Comparison of ENCODE assay signal across 1 cellular context in the genomic region with DNA sequence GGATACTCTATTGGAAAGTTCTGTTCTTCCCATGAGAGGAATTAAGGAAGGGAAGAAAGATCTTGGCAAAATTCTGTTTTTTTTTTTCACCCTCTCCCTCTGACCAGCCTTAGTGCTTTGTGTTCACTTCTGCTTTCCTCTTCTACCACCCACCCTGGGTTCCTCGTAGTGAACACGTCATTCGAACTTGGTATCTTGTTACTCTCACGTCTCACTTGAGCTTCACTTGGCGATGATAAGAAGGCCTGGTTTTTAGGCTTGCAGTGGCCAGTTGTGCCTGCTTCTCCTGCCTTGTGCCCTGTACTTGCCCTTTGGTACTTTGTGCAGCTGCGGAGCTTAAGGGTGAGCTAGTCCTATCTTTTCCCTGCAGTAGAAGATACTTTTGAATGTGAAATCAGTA.
TF ChIP-seq lines count a peak whose summit lies in the region.

No MANE protein-coding gene starts in this region.

TF ChIP-seq in H1, 55 proteins besides CTCF, POLR2A, EP300 and RAD21:
- no peak for TF ChIP-seq RBBP5 (IDR thresholded peaks at IDR 0.05; ENCODE audit: borderline replicate concordance, low read depth, low read length)
- no peak for TF ChIP-seq CBX8 (IDR thresholded peaks at IDR 0.05; ENCODE audit: borderline replicate concordance, low read depth, low read length)
- no peak for TF ChIP-seq KDM5A (IDR thresholded peaks at IDR 0.05; ENCODE audit: low read length)
- TF ChIP-seq HDAC2 (IDR thresholded peaks at IDR 0.05; ENCODE audit: borderline replicate concordance in 1 of 2, low read depth in 2 of 2, low read length in 2 of 2) = no peak
- no peak for TF ChIP-seq SP2 (IDR thresholded peaks at IDR 0.05; ENCODE audit: low read length)
- no peak for TF ChIP-seq CHD1 (IDR thresholded peaks at IDR 0.05; ENCODE audit: low read depth, low read length)
- TF ChIP-seq TBP (IDR thresholded peaks at IDR 0.05; ENCODE audit: low read depth, low read length) = no peak
- no peak for TF ChIP-seq POU5F1 (IDR thresholded peaks at IDR 0.05; ENCODE audit: low read depth, low read length)
